In genomic region chr13:47794963-47795362, GRCh38 we compare ENCODE assay signal across 11 cellular contexts.
DNase-seq lines count a peak whose midpoint lies in the region; ATAC-seq, FAIRE-seq and TF ChIP-seq lines count a peak whose summit lies in the region.
"Had no signal": no experiment of that assay in that cellular context is flagged by ENCODE, and none has a peak within 500 bp of the region (broad histone marks: within the 10 kb centered on the region; RNA-seq: fewer than 3 reads in every experiment).

No MANE protein-coding gene starts in this region.

- peak; percentile 41 for TF ChIP-seq CTCF in left ventricle myocardium inferior (IDR thresholded peaks at IDR 0.05; ENCODE audit: borderline replicate concordance)
- peak; percentile 75 for TF ChIP-seq CTCF in fibroblast of mammary gland (conservative IDR thresholded peaks at IDR 0.05; ENCODE audit: control insufficient read depth, insufficient read depth, low read depth, low read length)
- TF ChIP-seq CTCF in esophagus squamous epithelium (IDR thresholded peaks at IDR 0.05), result peak in 3 of 6 experiments; percentile 5 to 37 (median 11)
- no peak for TF ChIP-seq CTCF in D721Med (IDR thresholded peaks at IDR 0.05; ENCODE audit: insufficient read depth, missing control alignments)

- TF ChIP-seq POLR2A in esophagus squamous epithelium (IDR thresholded peaks at IDR 0.05), result no peak

- FAIRE-seq in D721Med (lab: Jason Lieb, UNC), result no peak

- H3K9me3 ChIP-seq in left ventricle myocardium inferior (replicated peaks) (peaks cover 19% of the 10 kb centered on the region), esophagus squamous epithelium (peaks cover 0 to 11% (median 0%) of the 10 kb centered on the region in 3 donors)

- H3K36me3 ChIP-seq in left ventricle myocardium inferior (no peaks in the 10 kb centered on the region), esophagus squamous epithelium (no peaks in the 10 kb centered on the region)

- H3K4me1 ChIP-seq in left ventricle myocardium inferior, result no peaks in the 10 kb centered on the region
- H3K4me1 ChIP-seq in esophagus squamous epithelium, result no peaks in the 10 kb centered on the region

- H3K27ac ChIP-seq in left ventricle myocardium inferior (replicated peaks) (no peak overlapping the region), esophagus squamous epithelium (no peak overlapping the region)

- no peak for ATAC-seq in Right ventricle myocardium inferior

- no peaks in the 10 kb centered on the region for H3K27me3 ChIP-seq in left ventricle myocardium inferior (ENCODE audit: low read depth)
- no peaks in the 10 kb centered on the region for H3K27me3 ChIP-seq in esophagus squamous epithelium

- DNase-seq in left ventricle myocardium inferior (no peak), Right ventricle myocardium inferior (ENCODE audit: missing footprints) (no peak), OCI-M1 (lab: John Stamatoyannopoulos, UW) (peak; percentile 38), fibroblast of mammary gland (ENCODE audit: low read depth) (peak; percentile 33), esophagus squamous epithelium (lab: John Stamatoyannopoulos, UW) (no peak), D721Med (ENCODE audit: insufficient read length, low spot score) (no peak)
- no peak for DNase-seq in stimulated activated naive CD4-positive, alpha-beta T cell treated with Interleukin-2 at 50 U/mL for 16 hours (lab: John Stamatoyannopoulos, UW)
- DNase-seq in activated CD4-positive, CD25-positive, alpha-beta regulatory T cell treated with anti-CD3 and anti-CD28 coated beads, Interleukin-2, amount 50 U/mL, for 72 hours, result no peak
- DNase-seq: Calu3; NCI-H1092 treated with DMSO at 0.1 percent for 48 hours; stimulated activated naive B cell treated with anti-CD40 and anti-IgM and Interleukin-4, amounts not matched to agents 10 μg/mL and 1 μg/mL and 100 μg/mL, for 72 hours had no signal

- intact Hi-C loops in left ventricle myocardium inferior (cut with micrococcal nuclease), result no loop called here
- intact Hi-C loops in Right ventricle myocardium inferior (cut with DNase I), result no loop called here
- intact Hi-C loops in esophagus squamous epithelium (cut with DNase I), result loop anchor here (10.0 kb wide), 1 partner anchor 260 kb away; no protein-coding TSS in a partner anchor

- no peak overlapping the region for H3K4me3 ChIP-seq in left ventricle myocardium inferior
- no peak overlapping the region for H3K4me3 ChIP-seq in fibroblast of mammary gland (ENCODE audit: control insufficient read depth, low read depth, low read length)
- no peak overlapping the region for H3K4me3 ChIP-seq in esophagus squamous epithelium

- WGBS in esophagus squamous epithelium, 2 donors, result 56 to 58% methylated on average over 2 of the region's 2 CpGs

Comparison
In these comparisons a context has a peak if more than half of its experiments do, and no peak if none do; other contexts are left out.
1. DNase-seq: peak in OCI-M1 (single experiment) and fibroblast of mammary gland (single experiment); none in left ventricle myocardium inferior (single experiment), Right ventricle myocardium inferior (single experiment), esophagus squamous epithelium (single experiment), stimulated activated naive CD4-positive, alpha-beta T cell treated with Interleukin-2 at 50 U/mL for 16 hours (single experiment), D721Med (single experiment) and activated CD4-positive, CD25-positive, alpha-beta regulatory T cell treated with anti-CD3 and anti-CD28 coated beads, Interleukin-2, amount 50 U/mL, for 72 hours (single experiment).